In the genomic region with DNA sequence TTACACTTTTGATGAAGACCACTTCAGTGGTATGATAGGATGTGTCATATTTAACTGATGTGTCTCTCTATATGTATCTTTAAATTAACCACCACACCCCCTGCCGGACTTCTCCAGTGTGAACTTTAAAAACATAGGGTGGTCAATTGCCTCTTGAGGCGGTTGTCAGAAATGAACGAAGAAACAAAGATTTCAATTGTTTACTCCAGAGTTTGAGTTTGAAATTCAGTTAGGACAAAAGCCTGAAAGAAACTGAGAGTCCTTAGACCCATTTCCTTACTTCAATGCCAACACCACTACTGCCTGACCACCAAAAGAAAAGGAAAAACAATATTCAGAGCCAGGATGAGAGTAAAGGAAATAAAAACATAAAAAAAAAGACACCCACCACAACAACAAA, we compare ENCODE assay signal across 31 cellular contexts. TPM values are rescaled to one million over a fixed set of nuclear protein-coding genes. Genes with fewer than 3 reads are reported as not detected.
"Had no signal": no experiment of that assay in that cellular context is flagged by ENCODE, and none has a peak within 500 bp of the region (broad histone marks: within the 10 kb centered on the region; RNA-seq: fewer than 3 reads in every experiment).

No MANE protein-coding gene starts in this region.

- H3K27ac Mint-ChIP-seq: activated CD8-positive, alpha-beta T cell treated with anti-CD3 and anti-CD28 coated beads for 36 hours; activated naive CD4-positive, alpha-beta T cell treated with anti-CD3 and anti-CD28 coated beads, Interleukin-2, amount 50 U/mL, for 24 hours; activated naive CD8-positive, alpha-beta T cell treated with anti-CD3 and anti-CD28 coated beads, Interleukin-2, amount 50 U/mL, for 24 hours; activated T-helper 17 cell treated with anti-CD3 and anti-CD28 coated beads, Interleukin-2, amount 50 U/mL, for 72 hours; naive thymus-derived CD4-positive, alpha-beta T cell; stimulated activated naive B cell treated with anti-CD40 and anti-IgM and Interleukin-4, amounts not matched to agents 10 μg/mL and 1 μg/mL and 100 μg/mL, for 72 hours had no signal

- H3K27ac ChIP-seq: epithelial cell of prostate, esophagus squamous epithelium, gastrocnemius medialis, hepatocyte, right atrium auricular region, stomach, tibial artery had no signal

- DNase-seq: activated CD4-positive, alpha-beta T cell treated with anti-CD3 and anti-CD28 coated beads for 1 hour; activated CD4-positive, alpha-beta T cell treated with anti-CD3 and anti-CD28 coated beads, Interleukin-2, amount 50 U/mL, for 1 hour; activated CD8-positive, alpha-beta T cell treated with anti-CD3 and anti-CD28 coated beads for 36 hours; activated naive CD8-positive, alpha-beta T cell treated with anti-CD3 and anti-CD28 coated beads, Interleukin-2, amount 50 U/mL, for 24 hours; activated T-cell treated with anti-CD3 and anti-CD28 coated beads, Interleukin-2, amount 50 U/mL, for 4 hours; amygdala; dermis blood vessel endothelial cell; effector CD4-positive, alpha-beta T cell; esophagus squamous epithelium; gastrocnemius medialis; glutamatergic neuron; left cardiac atrium; left ventricle myocardium superior; midbrain; naive thymus-derived CD4-positive, alpha-beta T cell; nucleus accumbens; stimulated activated CD4-positive, alpha-beta T cell treated with anti-CD3 and anti-CD28 coated beads, Interleukin-15, amount 100 ng/mL, for 24 hours; stimulated activated CD4-positive, alpha-beta T cell treated with anti-CD3 and anti-CD28 coated beads, Interleukin-2, amount 100 ng/mL, for 24 hours; stimulated activated naive B cell treated with anti-CD40 and anti-IgM and Interleukin-4, amounts not matched to agents 10 μg/mL and 1 μg/mL and 100 μg/mL, for 72 hours; stomach; T-helper 1 cell; tibial artery had no signal

- H3K36me3 Mint-ChIP-seq: activated naive CD4-positive, alpha-beta T cell treated with anti-CD3 and anti-CD28 coated beads, Interleukin-2, amount 50 U/mL, for 24 hours; naive thymus-derived CD4-positive, alpha-beta T cell; stimulated activated naive B cell treated with anti-CD40 and anti-IgM and Interleukin-4, amounts not matched to agents 10 μg/mL and 1 μg/mL and 100 μg/mL, for 72 hours had no signal

- H3K79me2 ChIP-seq: hepatocyte had no signal

- H3K9me3 Mint-ChIP-seq: activated CD8-positive, alpha-beta T cell treated with anti-CD3 and anti-CD28 coated beads for 36 hours; activated naive CD4-positive, alpha-beta T cell treated with anti-CD3 and anti-CD28 coated beads, Interleukin-2, amount 50 U/mL, for 24 hours; activated naive CD8-positive, alpha-beta T cell treated with anti-CD3 and anti-CD28 coated beads, Interleukin-2, amount 50 U/mL, for 24 hours; activated T-helper 17 cell treated with anti-CD3 and anti-CD28 coated beads, Interleukin-2, amount 50 U/mL, for 72 hours; central memory CD8-positive, alpha-beta T cell; stimulated activated naive B cell treated with anti-CD40 and anti-IgM and Interleukin-4, amounts not matched to agents 10 μg/mL and 1 μg/mL and 100 μg/mL, for 72 hours had no signal

- H3K4me3 ChIP-seq: esophagus squamous epithelium, gastrocnemius medialis, hepatocyte, right atrium auricular region, stomach, tibial artery had no signal

- H3K4me3 Mint-ChIP-seq: activated CD8-positive, alpha-beta T cell treated with anti-CD3 and anti-CD28 coated beads for 36 hours; activated naive CD4-positive, alpha-beta T cell treated with anti-CD3 and anti-CD28 coated beads, Interleukin-2, amount 50 U/mL, for 24 hours; activated naive CD8-positive, alpha-beta T cell treated with anti-CD3 and anti-CD28 coated beads, Interleukin-2, amount 50 U/mL, for 24 hours; activated T-cell treated with anti-CD3 and anti-CD28 coated beads, Interleukin-2, amount 50 U/mL, for 4 hours; activated T-helper 17 cell treated with anti-CD3 and anti-CD28 coated beads, Interleukin-2, amount 50 U/mL, for 72 hours; central memory CD8-positive, alpha-beta T cell; naive thymus-derived CD4-positive, alpha-beta T cell; stimulated activated naive B cell treated with anti-CD40 and anti-IgM and Interleukin-4, amounts not matched to agents 10 μg/mL and 1 μg/mL and 100 μg/mL, for 72 hours had no signal

- FAIRE-seq: bronchial epithelial cell, colon, endometrium had no signal

- H3K27me3 ChIP-seq: esophagus squamous epithelium, gastrocnemius medialis, hepatocyte, right atrium auricular region, stomach, tibial artery had no signal

- H3K9me3 ChIP-seq: esophagus squamous epithelium, gastrocnemius medialis, right atrium auricular region, stomach, tibial artery had no signal

- H3K4me1 ChIP-seq: esophagus squamous epithelium, gastrocnemius medialis, right atrium auricular region, stomach had no signal

- H2AFZ ChIP-seq: hepatocyte had no signal

- H3K4me1 Mint-ChIP-seq: activated naive CD4-positive, alpha-beta T cell treated with anti-CD3 and anti-CD28 coated beads, Interleukin-2, amount 50 U/mL, for 24 hours; activated naive CD8-positive, alpha-beta T cell treated with anti-CD3 and anti-CD28 coated beads, Interleukin-2, amount 50 U/mL, for 24 hours; activated T-helper 17 cell treated with anti-CD3 and anti-CD28 coated beads, Interleukin-2, amount 50 U/mL, for 72 hours; central memory CD8-positive, alpha-beta T cell; naive thymus-derived CD4-positive, alpha-beta T cell; stimulated activated naive B cell treated with anti-CD40 and anti-IgM and Interleukin-4, amounts not matched to agents 10 μg/mL and 1 μg/mL and 100 μg/mL, for 72 hours had no signal

- H3K36me3 ChIP-seq: esophagus squamous epithelium, gastrocnemius medialis, right atrium auricular region, stomach, tibial artery had no signal

- H3K27me3 Mint-ChIP-seq: activated CD8-positive, alpha-beta T cell treated with anti-CD3 and anti-CD28 coated beads for 36 hours; activated naive CD4-positive, alpha-beta T cell treated with anti-CD3 and anti-CD28 coated beads, Interleukin-2, amount 50 U/mL, for 24 hours; activated naive CD8-positive, alpha-beta T cell treated with anti-CD3 and anti-CD28 coated beads, Interleukin-2, amount 50 U/mL, for 24 hours; activated T-helper 17 cell treated with anti-CD3 and anti-CD28 coated beads, Interleukin-2, amount 50 U/mL, for 72 hours; central memory CD8-positive, alpha-beta T cell; naive thymus-derived CD4-positive, alpha-beta T cell; stimulated activated naive B cell treated with anti-CD40 and anti-IgM and Interleukin-4, amounts not matched to agents 10 μg/mL and 1 μg/mL and 100 μg/mL, for 72 hours had no signal

- ATAC-seq: activated CD8-positive, alpha-beta T cell treated with anti-CD3 and anti-CD28 coated beads for 36 hours; activated naive CD8-positive, alpha-beta T cell treated with anti-CD3 and anti-CD28 coated beads, Interleukin-2, amount 50 U/mL, for 24 hours; activated T-cell treated with anti-CD3 and anti-CD28 coated beads, Interleukin-2, amount 50 U/mL, for 4 hours; activated T-helper 17 cell treated with anti-CD3 and anti-CD28 coated beads, Interleukin-2, amount 50 U/mL, for 72 hours; gastrocnemius medialis; left ventricle myocardium superior; naive thymus-derived CD4-positive, alpha-beta T cell; stimulated activated naive B cell treated with anti-CD40 and anti-IgM and Interleukin-4, amounts not matched to agents 10 μg/mL and 1 μg/mL and 100 μg/mL, for 72 hours had no signal

RNA-seq across cellular contexts. Expression of a gene that starts 40.2 kb away (rescaled TPM):
- total RNA-seq: activated CD8-positive, alpha-beta T cell treated with anti-CD3 and anti-CD28 coated beads for 36 hours had no signal
